Comparison of ENCODE assay signal across 25 cellular contexts in genomic region chr12:51984657-51985056, GRCh38.
"Had no signal": no experiment of that assay in that cellular context is flagged by ENCODE, and none has a peak within 500 bp of the region (broad histone marks: within the 10 kb centered on the region; RNA-seq: fewer than 3 reads in every experiment).

No MANE protein-coding gene starts in this region.

- H3K4me2 ChIP-seq: hepatocyte had no signal

- H3K4me3 ChIP-seq: coronary artery, esophagus muscularis mucosa, gastroesophageal sphincter, heart left ventricle, hepatocyte, left ventricle myocardium inferior, mucosa of descending colon, pancreas, right lobe of liver, suprapubic skin, thyroid gland had no signal

- H3K9me3 ChIP-seq: esophagus muscularis mucosa, gastroesophageal sphincter, heart left ventricle, left ventricle myocardium inferior, mucosa of descending colon, neutrophil, pancreas, right lobe of liver, suprapubic skin, thyroid gland had no signal

- H3K27me3 ChIP-seq: esophagus muscularis mucosa, foreskin keratinocyte, gastroesophageal sphincter, heart left ventricle, hepatocyte, neutrophil, pancreas, right lobe of liver, suprapubic skin, thyroid gland had no signal

- H3K27ac ChIP-seq: coronary artery, esophagus muscularis mucosa, foreskin keratinocyte, gastroesophageal sphincter, heart left ventricle, hepatocyte, left ventricle myocardium inferior, neutrophil, pancreas, right lobe of liver, suprapubic skin, thyroid gland had no signal

- H2AFZ ChIP-seq: hepatocyte had no signal

- H3K4me1 ChIP-seq: foreskin keratinocyte, left ventricle myocardium inferior, suprapubic skin, thyroid gland had no signal

- DNase-seq: dermis blood vessel endothelial cell; effector memory CD4-positive, alpha-beta T cell; foreskin keratinocyte; heart left ventricle; left cardiac atrium; left ventricle myocardium inferior; mesenchymal stem cell; mucosa of descending colon; naive B cell; small intestine; stimulated activated CD4-positive, alpha-beta T cell treated with anti-CD3 and anti-CD28 coated beads, Interleukin-15, amount 100 ng/mL, for 24 hours; stimulated activated CD4-positive, alpha-beta T cell treated with anti-CD3 and anti-CD28 coated beads, Interleukin-2, amount 100 ng/mL, for 48 hours; stimulated activated naive CD4-positive, alpha-beta T cell; stimulated activated naive CD8-positive, alpha-beta T cell treated with anti-CD3 and anti-CD28 coated beads, Interleukin-15, amount 100 ng/mL, for 72 hours; thyroid gland; trophoblast cell had no signal

- ATAC-seq: foreskin keratinocyte; gastroesophageal sphincter; heart left ventricle; left cardiac atrium; mucosa of descending colon; natural killer cell treated with Interleukin-12 subunit alpha and Interleukin-12 subunit beta and Interleukin-15 and Interleukin-18, amount 100 ng/mL, for 72 hours; right lobe of liver; stimulated activated naive CD8-positive, alpha-beta T cell treated with anti-CD3 and anti-CD28 coated beads, Interleukin-15, amount 100 ng/mL, for 72 hours had no signal
